18 cellular contexts compared by ENCODE assay signal in genomic region chr20:4326194-4327065, GRCh38.
A peak's percentile ranks its signal among the peaks of the same experiment; 100 is the strongest.
DNase-seq lines count a peak whose midpoint lies in the region; ATAC-seq and TF ChIP-seq lines count a peak whose summit lies in the region.
"Had no signal": no experiment of that assay in that cellular context is flagged by ENCODE, and none has a peak within 500 bp of the region (broad histone marks: within the 10 kb centered on the region; RNA-seq: fewer than 3 reads in every experiment).

No MANE protein-coding gene starts in this region.

- no peaks in the 10 kb centered on the region for H3K79me2 ChIP-seq in osteoblast (ENCODE audit: insufficient read depth, low read length)

- no peaks in the 10 kb centered on the region for H3K27me3 ChIP-seq in BLaER1
- H3K27me3 ChIP-seq in ascending aorta, result no peaks in the 10 kb centered on the region
- H3K27me3 ChIP-seq in osteoblast (ENCODE audit: insufficient read depth, low read length), result no peaks in the 10 kb centered on the region
- H3K27me3 ChIP-seq: brain microvascular endothelial cell, esophagus squamous epithelium, neural progenitor cell had no signal

- peak overlapping the region; percentile 71 for H3K9ac ChIP-seq in BLaER1
- H3K9ac ChIP-seq: neural progenitor cell had no signal

- DNase-seq in HPDE6-E6E7 (ENCODE audit: extremely low spot score), result peak; percentile 60
- DNase-seq in ascending aorta (ENCODE audit: low spot score in 2 of 2), result no peak
- DNase-seq in osteoblast (ENCODE audit: insufficient read length, low spot score, missing footprints), result peak; percentile 68
- DNase-seq in 8988T, result no peak
- DNase-seq in COLO668 (lab: John Stamatoyannopoulos, UW; ENCODE audit: unreplicated experiment), result no peak
- no peak for DNase-seq in NCI-H1436 treated with DMSO at 0.1 percent for 48 hours (lab: John Stamatoyannopoulos, UW)
- DNase-seq: activated CD4-positive, alpha-beta T cell treated with anti-CD3 and anti-CD28 coated beads, Interleukin-2, amount 50 U/mL, for 1 hour; activated T-cell treated with anti-CD3 and anti-CD28 coated beads, Interleukin-2, amount 50 U/mL, for 1 hour; brain microvascular endothelial cell; esophagus squamous epithelium; MM.1S; NCI-H69; OCI-M1; stimulated activated CD4-positive, alpha-beta T cell treated with anti-CD3 and anti-CD28 coated beads, Interleukin-2, amount 100 ng/mL, for 24 hours had no signal

- no peaks in the 10 kb centered on the region for H4K20me1 ChIP-seq in BLaER1
- no peaks in the 10 kb centered on the region for H4K20me1 ChIP-seq in osteoblast (ENCODE audit: insufficient read depth, low read length)

- ATAC-seq in HG02938 (IDR thresholded peaks at IDR 0.05; ENCODE audit: unreplicated experiment), result no peak

- peaks cover 29% of the 10 kb centered on the region; the same call in 1 of the 2 replicates for H3K9me3 ChIP-seq in BLaER1
- H3K9me3 ChIP-seq in ascending aorta, result no peaks in the 10 kb centered on the region
- H3K9me3 ChIP-seq in osteoblast (ENCODE audit: low read depth, low read length), result no peaks in the 10 kb centered on the region

- H2AFZ ChIP-seq in osteoblast (ENCODE audit: low read length), result no peak overlapping the region
- H2AFZ ChIP-seq: neural progenitor cell had no signal

- H3K4me1 ChIP-seq in BLaER1 (peaks cover 55% of the 10 kb centered on the region), ascending aorta (peaks cover 0 to 23% of the 10 kb centered on the region in 2 donors), osteoblast (ENCODE audit: insufficient read depth, low read length) (peaks cover 10% of the 10 kb centered on the region)
- H3K4me1 ChIP-seq: esophagus squamous epithelium, neural progenitor cell had no signal

- TF ChIP-seq CTCF in ascending aorta (IDR thresholded peaks at IDR 0.05) (no peak), osteoblast (IDR thresholded peaks at IDR 0.05; ENCODE audit: extremely low read depth, low read depth, low read length) (no peak)

- no peaks in the 10 kb centered on the region for H3K36me3 ChIP-seq in BLaER1
- H3K36me3 ChIP-seq in ascending aorta, result no peaks in the 10 kb centered on the region
- no peaks in the 10 kb centered on the region for H3K36me3 ChIP-seq in osteoblast (ENCODE audit: insufficient read depth, low read length)
- H3K36me3 ChIP-seq: brain microvascular endothelial cell, esophagus squamous epithelium, neural progenitor cell had no signal

- peak overlapping the region; percentile 85 for H3K4me2 ChIP-seq in BLaER1
- peak overlapping the region; percentile 14 for H3K4me2 ChIP-seq in osteoblast (ENCODE audit: insufficient read depth, low read length)
- H3K4me2 ChIP-seq: neural progenitor cell had no signal

- peak overlapping the region; percentile 40 for H3K4me3 ChIP-seq in BLaER1
- no peak overlapping the region for H3K4me3 ChIP-seq in ascending aorta
- no peak overlapping the region for H3K4me3 ChIP-seq in osteoblast (ENCODE audit: insufficient read depth, low read length)
- H3K4me3 ChIP-seq: esophagus squamous epithelium, neural progenitor cell, SK-N-MC had no signal

- intact Hi-C loops in ascending aorta (cut with DNase I), result loop anchor here (1.0 to 5.0 kb wide), 3 partner anchors 29 to 266 kb away; no protein-coding TSS in a partner anchor

- peak overlapping the region; percentile 86 for H3K27ac ChIP-seq in BLaER1
- peak overlapping the region; percentile 69 to 70 for H3K27ac ChIP-seq in ascending aorta
- H3K27ac ChIP-seq in osteoblast (ENCODE audit: low read depth, low read length), result peak overlapping the region; percentile 50
- H3K27ac ChIP-seq: brain microvascular endothelial cell, neural progenitor cell, SK-N-MC had no signal

Comparison
In these comparisons a context has a peak if more than half of its experiments do, and no peak if none do; other contexts are left out.
1. DNase-seq: peak in HPDE6-E6E7 (single experiment) and osteoblast (single experiment); none in ascending aorta (0 of 2), 8988T (single experiment), COLO668 (single experiment) and NCI-H1436 treated with DMSO at 0.1 percent for 48 hours (single experiment).
2. Peak in every context shown above with its lines, with median percentiles within 50 percentile points of each other: H3K27ac ChIP-seq.